16 cellular contexts compared by ENCODE assay signal in the genomic region with DNA sequence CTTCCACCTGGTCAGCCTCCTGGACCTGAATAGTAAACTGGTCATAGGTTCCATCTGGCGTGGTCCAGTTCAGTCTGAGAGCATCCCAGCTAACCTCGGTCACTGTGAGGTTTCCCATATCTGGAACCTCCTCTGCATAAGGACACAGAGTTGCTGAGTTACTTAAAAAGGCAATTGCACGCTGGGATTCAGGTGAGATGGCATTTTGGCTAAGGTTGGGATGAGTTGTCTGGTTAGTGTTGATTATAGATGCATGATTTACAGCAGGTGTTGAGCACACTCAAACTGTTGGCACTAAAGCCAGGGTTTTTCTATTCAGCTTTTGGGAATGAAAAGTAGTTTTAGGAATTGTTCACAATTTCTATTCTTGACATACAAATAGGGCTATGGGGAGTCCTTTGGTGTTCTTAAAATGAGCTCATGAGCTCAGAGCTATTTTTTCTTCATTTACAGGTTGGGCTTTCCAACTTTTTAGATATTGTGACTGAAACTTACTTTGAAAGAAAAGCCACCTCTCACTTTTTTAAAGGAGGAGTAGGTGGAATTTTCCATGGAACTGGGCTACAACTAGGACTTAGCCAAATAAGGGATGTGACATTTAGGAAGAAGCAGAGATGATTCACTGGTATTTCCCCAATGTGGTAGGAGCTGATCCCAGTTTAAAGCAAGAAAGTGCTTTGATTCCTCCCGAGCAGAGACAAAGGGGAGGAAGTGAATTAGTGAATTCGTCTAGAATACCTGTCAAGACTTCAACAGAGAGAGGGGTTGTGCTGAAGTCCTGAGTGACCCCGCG. TPM values are rescaled to one million over a fixed set of nuclear protein-coding genes. Genes with fewer than 3 reads are reported as not detected.
DNase-seq lines count a peak whose midpoint lies in the region; ATAC-seq and TF ChIP-seq lines count a peak whose summit lies in the region.
"Had no signal": no experiment of that assay in that cellular context is flagged by ENCODE, and none has a peak within 500 bp of the region (broad histone marks: within the 10 kb centered on the region; RNA-seq: fewer than 3 reads in every experiment).

No MANE protein-coding gene starts in this region.

- H3K9me3 ChIP-seq in right atrium auricular region = no peaks in the 10 kb centered on the region
- H3K9me3 ChIP-seq: gastrocnemius medialis, lower lobe of right lung, prostate gland, tibial nerve had no signal

- H3K27ac ChIP-seq in foreskin keratinocyte = no peak overlapping the region
- no peak overlapping the region for H3K27ac ChIP-seq in right atrium auricular region
- H3K27ac ChIP-seq: gastrocnemius medialis, HL-60, lower lobe of right lung, VCaP had no signal

- DNase-seq in EL (peak; percentile 53), amniotic stem cell (lab: John Stamatoyannopoulos, UW) (peak; percentile 51), foreskin keratinocyte (peak; percentile 36 to 58), skeletal muscle cell (ENCODE audit: low read depth) (peak; percentile 23), right atrium auricular region (ENCODE audit: low spot score) (no peak), retina (no peak)
- DNase-seq in activated CD8-positive, alpha-beta memory T cell treated with anti-CD3 and anti-CD28 coated beads, Interleukin-2, amount 50 U/mL, for 4 hours = no peak
- DNase-seq in activated CD4-positive, CD25-positive, alpha-beta regulatory T cell (lab: John Stamatoyannopoulos, UW) = no peak
- DNase-seq: gastrocnemius medialis, lower lobe of right lung, NCI-H510A had no signal

- ATAC-seq in foreskin keratinocyte = peak; percentile 48
- ATAC-seq: gastrocnemius medialis, GM12878, lower lobe of right lung had no signal

- no peak for TF ChIP-seq CTCF in foreskin keratinocyte (conservative IDR thresholded peaks at IDR 0.05)
- TF ChIP-seq CTCF in right atrium auricular region (IDR thresholded peaks at IDR 0.05) = no peak

- H3K4me1 ChIP-seq in foreskin keratinocyte (peaks cover 17% of the 10 kb centered on the region), right atrium auricular region (no peaks in the 10 kb centered on the region)
- H3K4me1 ChIP-seq: gastrocnemius medialis, lower lobe of right lung, prostate gland had no signal

- H3K36me3 ChIP-seq in right atrium auricular region = no peaks in the 10 kb centered on the region
- H3K36me3 ChIP-seq: gastrocnemius medialis, lower lobe of right lung, prostate gland, tibial nerve had no signal

- H3K27me3 ChIP-seq in foreskin keratinocyte (no peaks in the 10 kb centered on the region), right atrium auricular region (no peaks in the 10 kb centered on the region)
- H3K27me3 ChIP-seq: gastrocnemius medialis, tibial nerve had no signal

- no peak overlapping the region for H3K4me3 ChIP-seq in skeletal muscle cell (ENCODE audit: low read depth, low read length)
- no peak overlapping the region for H3K4me3 ChIP-seq in right atrium auricular region
- H3K4me3 ChIP-seq: gastrocnemius medialis, GM12878, lower lobe of right lung, prostate gland, tibial nerve had no signal

RNA-seq across cellular contexts. Expression of a gene that starts 54.7 kb away (rescaled TPM):
- total RNA-seq in foreskin keratinocyte (12.7 and 49.3 TPM in 2 replicates), right atrium auricular region (10 to 100 TPM in 1 of 2 donors, 1 to 10 TPM in 1; 7.4 to 16.9 TPM)
- polyA plus RNA-seq in foreskin keratinocyte = 3.1 and 15.6 TPM in 2 replicates

Comparison
In these comparisons a context has a peak if more than half of its experiments do, and no peak if none do; other contexts are left out.
1. DNase-seq: peak in EL (single experiment), amniotic stem cell (single experiment), foreskin keratinocyte (2 of 2) and skeletal muscle cell (single experiment); none in right atrium auricular region (single experiment), activated CD8-positive, alpha-beta memory T cell treated with anti-CD3 and anti-CD28 coated beads, Interleukin-2, amount 50 U/mL, for 4 hours (single experiment), activated CD4-positive, CD25-positive, alpha-beta regulatory T cell (0 of 4) and retina (single experiment).